ENCODE assay signal across 22 cellular contexts in genomic region chr17:10666921-10667320, GRCh38. TPM values are rescaled to one million over a fixed set of nuclear protein-coding genes. Genes with fewer than 3 reads are reported as not detected.
DNase-seq lines count a peak whose midpoint lies in the region; ATAC-seq and TF ChIP-seq lines count a peak whose summit lies in the region.
"Had no signal": no experiment of that assay in that cellular context is flagged by ENCODE, and none has a peak within 500 bp of the region (broad histone marks: within the 10 kb centered on the region; RNA-seq: fewer than 3 reads in every experiment).

No MANE protein-coding gene starts in this region.

- peaks cover 3% of the 10 kb centered on the region for H3K36me3 Mint-ChIP-seq in chondrocyte (ENCODE audit: low read depth)

- CTCF ChIA-PET in IMR-90 (lab: Yijun Ruan, JAX) = no interaction called here

- no peak for TF ChIP-seq RAD21 in IMR-90 (IDR thresholded peaks at IDR 0.05; ENCODE audit: low read length)

- H3K4me3 Mint-ChIP-seq in chondrocyte (ENCODE audit: unreplicated experiment) = no peak overlapping the region
- H3K4me3 Mint-ChIP-seq: B cell; CD4-positive, CD25-positive, alpha-beta regulatory T cell; CD8-positive, alpha-beta T cell had no signal

- H3K56ac ChIP-seq in IMR-90 (ENCODE audit: extremely low read depth, insufficient read depth, low read length) = no peak overlapping the region

- no peak overlapping the region for H3K9ac ChIP-seq in IMR-90 (ENCODE audit: low read depth, low read length)
- H3K9ac ChIP-seq: BLaER1 had no signal

- no peak; the same call in 1 of the 2 replicates for ATAC-seq in IMR-90 (ENCODE audit: low read depth)
- no peak for ATAC-seq in GM18907 (IDR thresholded peaks at IDR 0.05; ENCODE audit: unreplicated experiment)
- ATAC-seq in right lobe of liver = no peak
- ATAC-seq: CD8-positive, alpha-beta T cell; GM12878 had no signal

- no peak overlapping the region for H2BK15ac ChIP-seq in IMR-90 (ENCODE audit: low read depth, low read length)

- intact Hi-C loops in IMR-90 (cut with micrococcal nuclease) = no loop called here
- intact Hi-C loops in right lobe of liver (cut with DNase I) = no loop called here

- H4K5ac ChIP-seq in IMR-90 (ENCODE audit: low read depth, low read length) = no peak overlapping the region

- TF ChIP-seq CTCF in IMR-90 (conservative IDR thresholded peaks at IDR 0.05; ENCODE audit: low read depth, low read length) (no peak), chondrocyte (IDR thresholded peaks at IDR 0.05) (no peak), fibroblast of mammary gland (conservative IDR thresholded peaks at IDR 0.05; ENCODE audit: control insufficient read depth, insufficient read depth, low read depth, low read length) (no peak), osteoblast (IDR thresholded peaks at IDR 0.05; ENCODE audit: extremely low read depth, low read depth, low read length) (no peak), right lobe of liver (IDR thresholded peaks at IDR 0.05) (no peak)

- no peaks in the 10 kb centered on the region for H3K79me2 ChIP-seq in osteoblast (ENCODE audit: insufficient read depth, low read length)

- H3K4ac ChIP-seq in IMR-90 (ENCODE audit: low read depth, low read length) = no peak overlapping the region

- no peak overlapping the region for H4K91ac ChIP-seq in IMR-90 (ENCODE audit: insufficient read depth, low read depth, low read length)

- H3K9me3 ChIP-seq in IMR-90 (ENCODE audit: control insufficient read depth, insufficient read depth, low read length) (no peaks in the 10 kb centered on the region), osteoblast (ENCODE audit: low read depth, low read length) (no peaks in the 10 kb centered on the region), right lobe of liver (no peaks in the 10 kb centered on the region)
- H3K9me3 ChIP-seq: BLaER1, Caco-2 had no signal

- H2AK9ac ChIP-seq in IMR-90 (replicated peaks; ENCODE audit: low read depth, low read length, poor library complexity) = no peak overlapping the region

- no peak overlapping the region for H4K8ac ChIP-seq in IMR-90 (ENCODE audit: low read depth in 2 of 2, low read length in 2 of 2)

- DNase-seq in IMR-90 (peak; percentile 18), chondrocyte (ENCODE audit: low spot score) (no peak), fibroblast of mammary gland (ENCODE audit: low read depth) (peak; percentile 21), osteoblast (ENCODE audit: insufficient read length, low spot score, missing footprints) (peak; percentile 13), D341Med (ENCODE audit: low spot score) (no peak), right lobe of liver (no peak), NCI-H187 treated with DMSO at 0.1 percent for 48 hours (lab: John Stamatoyannopoulos, UW) (no peak)
- DNase-seq: Caco-2; CD4-positive, CD25-positive, alpha-beta regulatory T cell; CD8-positive, alpha-beta T cell; DMS 273 treated with DMSO at 0.1 percent for 48 hours; DMS79; EL; GDM1; GOT3; H7; HCEC 1CT had no signal

- no peaks in the 10 kb centered on the region for H3K79me1 ChIP-seq in IMR-90 (ENCODE audit: low read depth in 1 of 2, low read length in 2 of 2)

- no peak overlapping the region for H3K23ac ChIP-seq in IMR-90 (ENCODE audit: low read depth, low read length)

- H3K4me1 ChIP-seq in IMR-90 (ENCODE audit: control insufficient read depth, insufficient read depth, low read length) = peaks cover 6% of the 10 kb centered on the region
- H3K4me1 ChIP-seq in osteoblast (ENCODE audit: insufficient read depth, low read length) = peaks cover 15% of the 10 kb centered on the region
- H3K4me1 ChIP-seq in right lobe of liver = no peaks in the 10 kb centered on the region
- H3K4me1 ChIP-seq: BLaER1, Caco-2 had no signal

- 0 out of 2 replicates have a peak, but pooled peaks cover 6% of the 10 kb centered on the region for H3K9me1 ChIP-seq in IMR-90 (ENCODE audit: insufficient read depth, low read length)

- no peak overlapping the region for H2AK5ac ChIP-seq in IMR-90 (ENCODE audit: low read depth, low read length)

- H3K4me2 ChIP-seq in IMR-90 (ENCODE audit: low read depth, low read length) (no peak overlapping the region; the same call in none of the 2 replicates), osteoblast (ENCODE audit: insufficient read depth, low read length) (peak overlapping the region; percentile 11)
- H3K4me2 ChIP-seq: BLaER1 had no signal

- H2AFZ ChIP-seq in IMR-90 (replicated peaks; ENCODE audit: low read length, poor library complexity) = no peak overlapping the region
- no peak overlapping the region for H2AFZ ChIP-seq in osteoblast (ENCODE audit: low read length)

- no peak for TF ChIP-seq POLR2A in IMR-90 (IDR thresholded peaks at IDR 0.05; ENCODE audit: low read depth, low read length)
- no peak for TF ChIP-seq POLR2A in right lobe of liver (IDR thresholded peaks at IDR 0.05)

- H3K18ac ChIP-seq in IMR-90 (ENCODE audit: low read depth, low read length) = no peak overlapping the region

- no peak overlapping the region for H3K4me3 ChIP-seq in IMR-90 (ENCODE audit: insufficient read depth, low read depth, low read length)
- H3K4me3 ChIP-seq in fibroblast of mammary gland (ENCODE audit: control insufficient read depth, low read depth, low read length) = no peak overlapping the region
- no peak overlapping the region for H3K4me3 ChIP-seq in osteoblast (ENCODE audit: insufficient read depth, low read length)
- H3K4me3 ChIP-seq in right lobe of liver = no peak overlapping the region
- H3K4me3 ChIP-seq: BLaER1, GM12878 had no signal

- no CpG with 5 or more reads among the region's 5 CpGs for WGBS in IMR-90 (ENCODE audit: extremely low coverage in 2 of 2, insufficient read length in 1 of 2), 2 experiments
- WGBS in right lobe of liver (ENCODE audit: insufficient coverage, low coverage, low lambda C conversion rate, missing lambda C conversion rate) = 69% methylated on average over 5 of the region's 5 CpGs

- H3K14ac ChIP-seq in IMR-90 (replicated peaks; ENCODE audit: low read depth, low read length) = no peak overlapping the region

- dilution Hi-C loops in IMR-90 (cut with HindIII; ENCODE audit: low sequenced_read_pairs, unreplicated experiment) = no loop called here

- no peak overlapping the region for H3K27ac ChIP-seq in IMR-90 (ENCODE audit: insufficient read depth, low read length)
- no peak overlapping the region for H3K27ac ChIP-seq in osteoblast (ENCODE audit: low read depth, low read length)
- no peak overlapping the region for H3K27ac ChIP-seq in right lobe of liver
- H3K27ac ChIP-seq: BLaER1, C4-2B had no signal

- H3K4me1 Mint-ChIP-seq in chondrocyte (ENCODE audit: low read depth) = peaks cover 45% of the 10 kb centered on the region
- H3K4me1 Mint-ChIP-seq: B cell had no signal

- in situ Hi-C loops in IMR-90 (cut with MboI; ENCODE audit: low sequenced_read_pairs) = loop anchor here (10.0 to 25.0 kb wide), 2 partner anchors 58 to 1320 kb away; partner anchors contain the start of gene ZNF18

- H3K27ac Mint-ChIP-seq in chondrocyte (ENCODE audit: unreplicated experiment) = peak overlapping the region; percentile 30
- H3K27ac Mint-ChIP-seq: B cell; CD8-positive, alpha-beta T cell had no signal

- no peaks in the 10 kb centered on the region for H3K9me3 Mint-ChIP-seq in chondrocyte (ENCODE audit: low read depth)
- H3K9me3 Mint-ChIP-seq: CD8-positive, alpha-beta T cell had no signal

- H4K20me1 ChIP-seq in IMR-90 (ENCODE audit: insufficient read depth, low read length) (no peaks in the 10 kb centered on the region), osteoblast (ENCODE audit: insufficient read depth, low read length) (no peaks in the 10 kb centered on the region)
- H4K20me1 ChIP-seq: BLaER1 had no signal

- BruUV-seq in IMR-90 (replicated peaks; lab: Mats Ljungman, UMichigan) = no TSS peak

- POLR2A ChIA-PET in IMR-90 (lab: Charles Lee; ENCODE audit: unreplicated experiment) = no interaction called here

- H3K36me3 ChIP-seq in IMR-90 (ENCODE audit: control insufficient read depth, insufficient read depth, low read length) = no peaks in the 10 kb centered on the region
- no peaks in the 10 kb centered on the region for H3K36me3 ChIP-seq in osteoblast (ENCODE audit: insufficient read depth, low read length)
- H3K36me3 ChIP-seq in right lobe of liver = no peaks in the 10 kb centered on the region
- H3K36me3 ChIP-seq: BLaER1 had no signal

- no peak overlapping the region for H2BK20ac ChIP-seq in IMR-90 (ENCODE audit: low read depth, low read length)

- no peak overlapping the region for H2BK120ac ChIP-seq in IMR-90 (ENCODE audit: low read depth, low read length)

- H2BK5ac ChIP-seq in IMR-90 (ENCODE audit: low read depth, low read length, poor library complexity, severe bottlenecking) = no peak overlapping the region

- H3K27me3 ChIP-seq in IMR-90 (ENCODE audit: control insufficient read depth, insufficient read depth, low read length) (no peaks in the 10 kb centered on the region), osteoblast (ENCODE audit: insufficient read depth, low read length) (no peaks in the 10 kb centered on the region), right lobe of liver (no peaks in the 10 kb centered on the region)
- H3K27me3 ChIP-seq: BLaER1 had no signal

- H3K27me3 Mint-ChIP-seq in chondrocyte (ENCODE audit: low read depth) = no peaks in the 10 kb centered on the region
- H3K27me3 Mint-ChIP-seq: B cell had no signal

RNA-seq across cellular contexts. Expression of gene MYH3, which starts 9.8 kb away (rescaled TPM):
- total RNA-seq in IMR-90 (2012; rRNA removed) (0.28 and 0.54 TPM in 2 replicates), chondrocyte (3.0 to 3.5 TPM (median 3.2 TPM) in 3 replicates), osteoblast (0.88 and 1.8 TPM in 2 replicates), right lobe of liver (1 to 10 TPM in 4 of 6 experiments, under 1 TPM in 2; 0.68 to 2.6 (median 1.2) TPM)
- 0.63 and 0.98 TPM in 2 replicates for polyA plus RNA-seq in IMR-90 (2012; rRNA removed)
- 0.08 and 0.24 TPM in 2 replicates for polyA plus RNA-seq in IMR-90 (2012; cell fraction: cytosol; rRNA removed)
- 2.2 and 6.4 TPM in 2 replicates for polyA plus RNA-seq in IMR-90 (2012; cell fraction: nucleus; rRNA removed; ENCODE audit: low replicate concordance)

RNA-seq across cellular contexts. Expression of gene SCO1, which starts 30.4 kb away (rescaled TPM):
- total RNA-seq in IMR-90 (2012; rRNA removed) (21.7 and 23.1 TPM in 2 replicates), chondrocyte (29.2 to 31.2 TPM (median 30.2 TPM) in 3 replicates), osteoblast (16.5 and 18.8 TPM in 2 replicates), right lobe of liver (10 to 100 TPM; 19.0 to 29.7 (median 23.8) TPM)
- polyA plus RNA-seq in IMR-90 (2012; rRNA removed) = 17.0 and 18.2 TPM in 2 replicates
- 21.8 and 30.2 TPM in 2 replicates for polyA plus RNA-seq in IMR-90 (2012; cell fraction: cytosol; rRNA removed)
- polyA plus RNA-seq in IMR-90 (2012; cell fraction: nucleus; rRNA removed; ENCODE audit: low replicate concordance) = 12.8 and 18.7 TPM in 2 replicates

RNA-seq across cellular contexts. Expression of gene ADPRM, which starts 30.5 kb away (rescaled TPM):
- total RNA-seq in IMR-90 (2012; rRNA removed) = 10.3 and 12.2 TPM in 2 replicates
- 6.1 and 7.4 TPM in 2 replicates for polyA plus RNA-seq in IMR-90 (2012; rRNA removed)
- polyA plus RNA-seq in IMR-90 (2012; cell fraction: cytosol; rRNA removed) = 1.7 and 1.9 TPM in 2 replicates
- 0.52 and 4.3 TPM in 2 replicates for polyA plus RNA-seq in IMR-90 (2012; cell fraction: nucleus; rRNA removed; ENCODE audit: low replicate concordance)
- 8.2 to 14.5 TPM (median 13.4 TPM) in 3 replicates for total RNA-seq in chondrocyte
- 17.4 and 22.1 TPM in 2 replicates for total RNA-seq in osteoblast
- total RNA-seq in right lobe of liver = 1 to 10 TPM; 3.6 to 9.6 (median 4.5) TPM

Comparison
In these comparisons a context has a peak if more than half of its experiments do, and no peak if none do; other contexts are left out.
1. DNase-seq: peak in IMR-90 (single experiment), fibroblast of mammary gland (single experiment) and osteoblast (single experiment); none in chondrocyte (single experiment), D341Med (single experiment), right lobe of liver (0 of 3) and NCI-H187 treated with DMSO at 0.1 percent for 48 hours (single experiment).